29 cellular contexts compared by ENCODE assay signal in genomic region chr2:95291222-95291621, GRCh38. TPM values are rescaled to one million over a fixed set of nuclear protein-coding genes. Genes with fewer than 3 reads are reported as not detected.
"Had no signal": no experiment of that assay in that cellular context is flagged by ENCODE, and none has a peak within 500 bp of the region (broad histone marks: within the 10 kb centered on the region; RNA-seq: fewer than 3 reads in every experiment).

No MANE protein-coding gene starts in this region.

- H3K4me3 ChIP-seq: ascending aorta, cardiac muscle cell had no signal

- DNase-seq: activated B cell treated with CpG ODN at 0.5 μM for 24 hours; activated CD4-positive, alpha-beta memory T cell treated with anti-CD3 and anti-CD28 coated beads, Interleukin-2, amount 10 ng/mL, durations not matched to agents 7 days and 5 days; activated CD4-positive, alpha-beta T cell treated with anti-CD3 and anti-CD28 coated beads for 4 hours; activated CD4-positive, alpha-beta T cell treated with anti-CD3 and anti-CD28 coated beads, Interleukin-2, amount 10 ng/mL, durations not matched to agents 24 days and 14 days; activated CD4-positive, alpha-beta T cell treated with anti-CD3 and anti-CD28 coated beads, Interleukin-2, amount 50 U/mL, for 1 hour; activated CD4-positive, alpha-beta T cell treated with anti-CD3 and anti-CD28 coated beads, Interleukin-2, amount 50 U/mL, for 4 hours; activated CD4-positive, CD25-positive, alpha-beta regulatory T cell treated with anti-CD3 and anti-CD28 coated beads, Interleukin-2, amount 50 U/mL, for 72 hours; activated CD8-positive, alpha-beta memory T cell treated with anti-CD3 and anti-CD28 coated beads for 24 hours; activated CD8-positive, alpha-beta memory T cell treated with anti-CD3 and anti-CD28 coated beads, Interleukin-2, amount 10 ng/mL, durations not matched to agents 7 days and 5 days; activated CD8-positive, alpha-beta memory T cell treated with anti-CD3 and anti-CD28 coated beads, Interleukin-2, amount 50 U/mL, for 48 hours; activated CD8-positive, alpha-beta T cell treated with anti-CD3 and anti-CD28 coated beads, Interleukin-2, amount 10 ng/mL, durations not matched to agents 7 days and 5 days; activated effector memory CD4-positive, alpha-beta T cell treated with Interleukin-2 at 50 U/mL for 16 hours; activated gamma-delta T cell; activated naive CD4-positive, alpha-beta T cell treated with anti-CD3 and anti-CD28 coated beads, Interleukin-2, amount 10 ng/mL, durations not matched to agents 7 days and 5 days; activated naive CD4-positive, alpha-beta T cell treated with Interleukin-2 at 50 U/mL for 16 hours; activated naive CD8-positive, alpha-beta T cell treated with anti-CD3 and anti-CD28 coated beads, Interleukin-2, amount 10 ng/mL, durations not matched to agents 7 days and 5 days; activated naive CD8-positive, alpha-beta T cell treated with anti-CD3 and anti-CD28 coated beads, Interleukin-2, amount 50 U/mL, for 24 hours; activated T-cell treated with anti-CD3 and anti-CD28 coated beads, Interleukin-2, amount 50 U/mL, for 24 hours; activated T-cell treated with anti-CD3 and anti-CD28 coated beads, Interleukin-2, amount 50 U/mL, for 48 hours; amygdala; anterior cingulate cortex; caudate nucleus; cerebellar nuclear complex; T-helper 1 cell; T-helper 2 cell; T-helper 9 cell had no signal

- H3K27ac ChIP-seq: ascending aorta, cardiac muscle cell, VCaP had no signal

- H3K27me3 ChIP-seq: ascending aorta, cardiac muscle cell had no signal

- H3K4me1 ChIP-seq: ascending aorta had no signal

- H3K36me3 ChIP-seq: ascending aorta, cardiac muscle cell had no signal

RNA-seq across cellular contexts. Expression of gene KCNIP3, which starts 5.9 kb away (rescaled TPM):
- total RNA-seq: activated B cell treated with CpG ODN at 0.5 μM for 24 hours; activated CD4-positive, alpha-beta memory T cell treated with anti-CD3 and anti-CD28 coated beads, Interleukin-2, amount 10 ng/mL, durations not matched to agents 7 days and 5 days; activated CD4-positive, alpha-beta T cell treated with anti-CD3 and anti-CD28 coated beads, Interleukin-2, amount 10 ng/mL, durations not matched to agents 24 days and 14 days; activated CD8-positive, alpha-beta memory T cell treated with anti-CD3 and anti-CD28 coated beads, Interleukin-2, amount 10 ng/mL, durations not matched to agents 7 days and 5 days; activated CD8-positive, alpha-beta T cell treated with anti-CD3 and anti-CD28 coated beads, Interleukin-2, amount 10 ng/mL, durations not matched to agents 7 days and 5 days; activated naive CD8-positive, alpha-beta T cell treated with anti-CD3 and anti-CD28 coated beads, Interleukin-2, amount 10 ng/mL, durations not matched to agents 7 days and 5 days had no signal

RNA-seq across cellular contexts. Expression of gene PROM2, which starts 17.0 kb away (rescaled TPM):
- total RNA-seq: ascending aorta had no signal
